4 cellular contexts compared by ENCODE assay signal in genomic region chr19:54832496-54832895, GRCh38. TPM values are rescaled to one million over a fixed set of nuclear protein-coding genes. Genes with fewer than 3 reads are reported as not detected.
"Had no signal": no experiment of that assay in that cellular context is flagged by ENCODE, and none has a peak within 500 bp of the region (broad histone marks: within the 10 kb centered on the region; RNA-seq: fewer than 3 reads in every experiment).

Gene KIR2DS4, plus strand, starts transcription at chr19:54832676.

RNA-seq across cellular contexts. Expression of gene KIR2DS4, which starts in this region (rescaled TPM):
- total RNA-seq: LHCN-M2, M059J, MCF 10A, NCI-H460 had no signal
